In genomic region chr9:35806101-35806500, GRCh38 we compare ENCODE assay signal across 5 cellular contexts. TPM values are rescaled to one million over a fixed set of nuclear protein-coding genes. Genes with fewer than 3 reads are reported as not detected.
"Had no signal": no experiment of that assay in that cellular context is flagged by ENCODE, and none has a peak within 500 bp of the region (broad histone marks: within the 10 kb centered on the region; RNA-seq: fewer than 3 reads in every experiment).

No MANE protein-coding gene starts in this region.

- H3K4me3 ChIP-seq: GM23338 had no signal

- H3K4me1 Mint-ChIP-seq: GM23338, H9 had no signal

- H2AFZ ChIP-seq: GM23338 had no signal

- DNase-seq: H9, HCEC 1CT had no signal

- ATAC-seq: GM23338 had no signal

- H3K27me3 Mint-ChIP-seq: IgD-negative memory B cell had no signal

- H3K4me3 Mint-ChIP-seq: GM23338, H9 had no signal

- H3K4me2 ChIP-seq: GM23338 had no signal

- H3K9me3 Mint-ChIP-seq: GM23338, H9, IgD-negative memory B cell had no signal

- H3K27ac Mint-ChIP-seq: GM23338, IgD-negative memory B cell had no signal

RNA-seq across cellular contexts. Expression of gene FAM221B, which starts 22.4 kb away (rescaled TPM):
- total RNA-seq: GM23338, H1, H9 had no signal
- polyA plus RNA-seq: H1, IgD-negative memory B cell had no signal
